Comparison of ENCODE assay signal across 1 cellular context in genomic region chr7:73828107-73828803, GRCh38.
TF ChIP-seq lines count a peak whose summit lies in the region.

No MANE protein-coding gene starts in this region.

TF ChIP-seq in HEK293, 187 proteins besides CTCF, POLR2A, EP300 and RAD21 (continued from another document and continues in another):
- TF ChIP-seq BCL6B (tag by site-specific recombination; IDR thresholded peaks at IDR 0.05): no peak
- TF ChIP-seq INSM2 (tag by site-specific recombination; IDR thresholded peaks at IDR 0.05): peak; percentile 82
- no peak for TF ChIP-seq ZNF140 (tag by site-specific recombination; IDR thresholded peaks at IDR 0.05)
- TF ChIP-seq ZNF768 (tag by site-specific recombination; IDR thresholded peaks at IDR 0.05): no peak
- TF ChIP-seq ZEB2 (tag by site-specific recombination; IDR thresholded peaks at IDR 0.05): peak; percentile 86
- no peak for TF ChIP-seq ZSCAN18 (tag by site-specific recombination; IDR thresholded peaks at IDR 0.05)
- no peak for TF ChIP-seq GLI4 (tag by site-specific recombination; IDR thresholded peaks at IDR 0.05)
- TF ChIP-seq ZNF791 (tag by site-specific recombination; IDR thresholded peaks at IDR 0.05): no peak
- TF ChIP-seq ZBTB6 (tag by site-specific recombination; IDR thresholded peaks at IDR 0.05): peak; percentile 92
- TF ChIP-seq ZNF311 (tag by site-specific recombination; IDR thresholded peaks at IDR 0.05; ENCODE audit: borderline replicate concordance): no peak
- TF ChIP-seq ZNF621 (tag by site-specific recombination; IDR thresholded peaks at IDR 0.05): no peak
- no peak for TF ChIP-seq OVOL3 (tag by site-specific recombination; IDR thresholded peaks at IDR 0.05)
- TF ChIP-seq ZNF114 (tag by site-specific recombination; IDR thresholded peaks at IDR 0.05): no peak
- no peak for TF ChIP-seq ZBTB49 (tag by site-specific recombination; IDR thresholded peaks at IDR 0.05; ENCODE audit: low read depth)
- no peak for TF ChIP-seq ZNF530 (tag by site-specific recombination; IDR thresholded peaks at IDR 0.05; ENCODE audit: low read depth)
- no peak for TF ChIP-seq ZNF529 (tag by site-specific recombination; IDR thresholded peaks at IDR 0.05; ENCODE audit: insufficient replicate concordance)
- no peak for TF ChIP-seq ZNF513 (tag by site-specific recombination; IDR thresholded peaks at IDR 0.05)
- peak; percentile 54; the same call in 1 of the 2 replicates for TF ChIP-seq IKZF3 (tag by site-specific recombination; IDR thresholded peaks at IDR 0.05)
- TF ChIP-seq ZNF48 (tag by site-specific recombination; IDR thresholded peaks at IDR 0.05): no peak
- TF ChIP-seq ZBTB26 (tag by site-specific recombination; optimal IDR thresholded peaks at IDR 0.05): no peak
- TF ChIP-seq ZNF175 (tag by site-specific recombination; IDR thresholded peaks at IDR 0.05): no peak
- TF ChIP-seq ZNF394 (tag by site-specific recombination; IDR thresholded peaks at IDR 0.05; ENCODE audit: borderline replicate concordance): 0 out of 2 replicates have a peak, but pooled peaks have one; percentile 7
- TF ChIP-seq ZNF560 (tag by site-specific recombination; IDR thresholded peaks at IDR 0.05; ENCODE audit: borderline replicate concordance): no peak
- no peak for TF ChIP-seq ZNF488 (tag by site-specific recombination; IDR thresholded peaks at IDR 0.05)
- TF ChIP-seq ZNF148 (tag by site-specific recombination; IDR thresholded peaks at IDR 0.05; ENCODE audit: borderline replicate concordance): no peak
- no peak for TF ChIP-seq ZNF132 (tag by site-specific recombination; IDR thresholded peaks at IDR 0.05; ENCODE audit: borderline replicate concordance)
- peak; percentile 47; the same call in 1 of the 2 replicates for TF ChIP-seq KLF7 (tag by site-specific recombination; IDR thresholded peaks at IDR 0.05; ENCODE audit: borderline replicate concordance)
- no peak; the same call in 1 of the 2 replicates for TF ChIP-seq HIC1 (tag by site-specific recombination; IDR thresholded peaks at IDR 0.05)
- no peak for TF ChIP-seq HOXA7 (CRISPR knock-in tag; IDR thresholded peaks at IDR 0.05; ENCODE audit: borderline replicate concordance)
- no peak for TF ChIP-seq ZNF174 (tag by site-specific recombination; IDR thresholded peaks at IDR 0.05)
- peak; percentile 67 for TF ChIP-seq GLIS1 (tag by site-specific recombination; IDR thresholded peaks at IDR 0.05)
- no peak for TF ChIP-seq ZBTB7A (tag by site-specific recombination; IDR thresholded peaks at IDR 0.05; ENCODE audit: low read depth)
- no peak for TF ChIP-seq ZNF521 (tag by site-specific recombination; IDR thresholded peaks at IDR 0.05)
- TF ChIP-seq ZNF169 (tag by site-specific recombination; IDR thresholded peaks at IDR 0.05): no peak
- peak; percentile 96 for TF ChIP-seq MYNN (tag by site-specific recombination; IDR thresholded peaks at IDR 0.05; ENCODE audit: borderline replicate concordance)
- no peak for TF ChIP-seq SCRT2 (tag by site-specific recombination; IDR thresholded peaks at IDR 0.05)
- no peak for TF ChIP-seq ZNF585B (tag by site-specific recombination; IDR thresholded peaks at IDR 0.05)
- TF ChIP-seq ZNF26 (tag by site-specific recombination; IDR thresholded peaks at IDR 0.05): no peak
- peak; percentile 84; the same call in 1 of the 2 replicates for TF ChIP-seq ZNF843 (tag by site-specific recombination; IDR thresholded peaks at IDR 0.05)
- TF ChIP-seq ZNF776 (tag by site-specific recombination; IDR thresholded peaks at IDR 0.05; ENCODE audit: borderline replicate concordance): no peak
- peak; percentile 65; the same call in 1 of the 2 replicates for TF ChIP-seq ZNF639 (tag by site-specific recombination; IDR thresholded peaks at IDR 0.05)
- no peak for TF ChIP-seq ZNF830 (tag by site-specific recombination; IDR thresholded peaks at IDR 0.05; ENCODE audit: low read depth)
